ENCODE assay signal across 14 cellular contexts in genomic region chr3:50269460-50269859, GRCh38. TPM values are rescaled to one million over a fixed set of nuclear protein-coding genes. Genes with fewer than 3 reads are reported as not detected.
DNase-seq lines count a peak whose midpoint lies in the region; ATAC-seq, FAIRE-seq and TF ChIP-seq lines count a peak whose summit lies in the region.
"Had no signal": no experiment of that assay in that cellular context is flagged by ENCODE, and none has a peak within 500 bp of the region (broad histone marks: within the 10 kb centered on the region; RNA-seq: fewer than 3 reads in every experiment).

No MANE protein-coding gene starts in this region.

- intact Hi-C loops in adrenal gland (cut with DNase I): no loop called here

- TF ChIP-seq POLR2A in adrenal gland (IDR thresholded peaks at IDR 0.05): no peak

- H4K20me1 ChIP-seq in BLaER1 (peaks cover 11% of the 10 kb centered on the region), keratinocyte (ENCODE audit: control insufficient read depth, extremely low read depth, insufficient read depth, low read length) (no peaks in the 10 kb centered on the region)

- ATAC-seq in HG03460 (IDR thresholded peaks at IDR 0.05; ENCODE audit: unreplicated experiment) (no peak), GM18498 (IDR thresholded peaks at IDR 0.05; ENCODE audit: unreplicated experiment) (no peak)
- ATAC-seq in activated CD4-positive, CD25-positive, alpha-beta regulatory T cell treated with anti-CD3 and anti-CD28 coated beads, Interleukin-2, amount 50 U/mL, for 24 hours: no peak

- H3K27me3 ChIP-seq in BLaER1 (peaks cover 53% of the 10 kb centered on the region), adrenal gland (no peaks in the 10 kb centered on the region), keratinocyte (ENCODE audit: control insufficient read depth, extremely low read depth, insufficient read depth, low read length) (peaks cover 18% of the 10 kb centered on the region), skeletal muscle satellite cell (ENCODE audit: control insufficient read depth, insufficient read depth, low read length) (no peaks in the 10 kb centered on the region)

- no peaks in the 10 kb centered on the region for H3K9me3 ChIP-seq in BLaER1
- no peaks in the 10 kb centered on the region for H3K9me3 ChIP-seq in adrenal gland (replicated peaks in 1 of 3)
- H3K9me3 ChIP-seq in keratinocyte (ENCODE audit: control insufficient read depth, low read depth, low read length): no peaks in the 10 kb centered on the region
- no peaks in the 10 kb centered on the region for H3K9me3 ChIP-seq in skeletal muscle satellite cell (replicated peaks; ENCODE audit: low read length)

- H3K9me1 ChIP-seq in keratinocyte (ENCODE audit: control insufficient read depth, extremely low read depth, insufficient read depth, low read length): peaks cover 2% of the 10 kb centered on the region

- no peak for DNase-seq in adrenal gland
- DNase-seq in keratinocyte (ENCODE audit: low read depth, low spot score): no peak
- no peak for DNase-seq in SHP77 treated with DMSO at 0.1 percent for 48 hours (lab: John Stamatoyannopoulos, UW)
- DNase-seq: activated effector memory CD4-positive, alpha-beta T cell treated with Interleukin-2 at 50 U/mL for 16 hours; COR-L47; effector CD4-positive, alpha-beta T cell; KBM-7; SIG-M5; WERI-Rb-1 had no signal

- TF ChIP-seq CTCF in adrenal gland (IDR thresholded peaks at IDR 0.05) (no peak), keratinocyte (optimal IDR thresholded peaks at IDR 0.05 in 1 of 3, IDR thresholded peaks at IDR 0.05 in 1 of 3, conservative IDR thresholded peaks at IDR 0.05 in 1 of 3; ENCODE audit: extremely low read depth in 1 of 3, insufficient read depth in 2 of 3, low read length in 3 of 3) (no peak)

- H3K36me3 ChIP-seq in BLaER1 (no peaks in the 10 kb centered on the region), adrenal gland (replicated peaks in 1 of 2) (peaks cover 0 to 9% of the 10 kb centered on the region in 2 donors), keratinocyte (ENCODE audit: control insufficient read depth in 2 of 2, extremely low read depth in 1 of 2, insufficient read depth in 2 of 2, low read length in 2 of 2) (no peaks in the 10 kb centered on the region), skeletal muscle satellite cell (ENCODE audit: insufficient read depth, low read length) (no peaks in the 10 kb centered on the region)
- H3K36me3 ChIP-seq: WERI-Rb-1 had no signal

- no peak overlapping the region for H3K4me3 ChIP-seq in BLaER1
- peak overlapping the region in 2 of 4 donors; percentile 19 to 37 for H3K4me3 ChIP-seq in adrenal gland
- no peak overlapping the region for H3K4me3 ChIP-seq in keratinocyte (ENCODE audit: control insufficient read depth in 2 of 3, extremely low read depth in 1 of 3, insufficient read depth in 2 of 3, low read depth in 1 of 3, low read length in 3 of 3)
- H3K4me3 ChIP-seq in skeletal muscle satellite cell (ENCODE audit: low read length): peak overlapping the region; percentile 2

- WGBS in adrenal gland, 4 donors: 37 to 48% (median 46%) methylated on average over 2 to 4 of the region's 4 CpGs

- H3K27ac ChIP-seq in BLaER1: no peak overlapping the region
- peak overlapping the region; percentile 83 to 97 (median 89) for H3K27ac ChIP-seq in adrenal gland
- H3K27ac ChIP-seq in keratinocyte (ENCODE audit: control insufficient read depth, insufficient read depth, low read length): no peak overlapping the region
- H3K27ac ChIP-seq: WERI-Rb-1 had no signal

- H3K4me1 ChIP-seq in BLaER1 (peaks cover 64% of the 10 kb centered on the region), adrenal gland (replicated peaks in 1 of 2) (peaks cover 59 to 63% of the 10 kb centered on the region in 2 donors), keratinocyte (ENCODE audit: control insufficient read depth, extremely low read depth, insufficient read depth, low read length) (peaks cover 35% of the 10 kb centered on the region), skeletal muscle satellite cell (ENCODE audit: control insufficient read depth, insufficient read depth, low read length) (peaks cover 56% of the 10 kb centered on the region)

- peak overlapping the region; percentile 32; the same call in 1 of the 2 replicates for H3K9ac ChIP-seq in BLaER1
- H3K9ac ChIP-seq in keratinocyte (ENCODE audit: control insufficient read depth, extremely low read depth, insufficient read depth, low read length): no peak overlapping the region
- no peak overlapping the region for H3K9ac ChIP-seq in skeletal muscle satellite cell (ENCODE audit: low read depth, low read length)

- dilution Hi-C loops in keratinocyte (cut with MboI; ENCODE audit: extremely low pct_ligation_motif_present, low sequenced_read_pairs): no loop called here

- FAIRE-seq in keratinocyte (lab: Jason Lieb, UNC): no peak

- H3K79me2 ChIP-seq in keratinocyte (ENCODE audit: control insufficient read depth, insufficient read depth, low read length): no peaks in the 10 kb centered on the region

- H3K4me2 ChIP-seq in BLaER1 (peak overlapping the region; percentile 50), keratinocyte (ENCODE audit: control insufficient read depth, extremely low read depth, insufficient read depth, low read depth, low read length) (peak overlapping the region; percentile 59), skeletal muscle satellite cell (ENCODE audit: low read length) (peak overlapping the region; percentile 54)

- H2AFZ ChIP-seq in keratinocyte (ENCODE audit: control insufficient read depth, low read length): no peak overlapping the region

RNA-seq across cellular contexts. Expression of gene SEMA3B, which starts 0.5 kb away (rescaled TPM):
- total RNA-seq in adrenal gland: 100 to 1,000 TPM in 7 of 8 donors, 10 to 100 TPM in 1; 81.7 to 468 (median 224) TPM
- 100 to 1,000 TPM; 159 to 496 (median 451) TPM for polyA plus RNA-seq in adrenal gland
- 0.33 to 0.81 TPM (median 0.58 TPM) in 3 replicates for polyA plus RNA-seq in keratinocyte
- 1.2 TPM for polyA plus RNA-seq in keratinocyte (2011; ENCODE audit: low read depth)
- 0.23 and 0.26 TPM in 2 replicates for polyA plus RNA-seq in keratinocyte (2011; cell fraction: cytosol; rRNA removed)
- polyA plus RNA-seq in keratinocyte (2011; cell fraction: nucleus; rRNA removed): 2.5 and 3.3 TPM in 2 replicates
- 0.52 and 0.86 TPM in 2 replicates for polyA plus RNA-seq in keratinocyte (2012; ENCODE audit: low replicate concordance)
- 0.29 to 0.33 TPM (median 0.30 TPM) in 3 replicates for polyA minus RNA-seq in keratinocyte
- polyA minus RNA-seq in keratinocyte (2011; cell fraction: cytosol; rRNA and poly(A)+ RNA removed): 8.8 TPM
- polyA minus RNA-seq in keratinocyte (2011; cell fraction: nucleus; rRNA and poly(A)+ RNA removed): 2.9 and 3.7 TPM in 2 replicates
- 0.51 and 1.5 TPM in 2 replicates for total RNA-seq in skeletal muscle satellite cell (2012; rRNA removed)

RNA-seq across cellular contexts. Expression of gene LSMEM2, which starts 9.4 kb away (rescaled TPM):
- under 1 TPM in 3 of 8 donors, not detected in 5; 0.36 to 0.76 (median 0.60) TPM for total RNA-seq in adrenal gland
- polyA plus RNA-seq in adrenal gland (under 1 TPM; 0.09 to 0.64 (median 0.47) TPM), keratinocyte (not detected in 3 replicates)
- polyA plus RNA-seq in keratinocyte (2011; ENCODE audit: low read depth): not detected
- polyA plus RNA-seq in keratinocyte (2011; cell fraction: cytosol; rRNA removed): not detected in 2 replicates
- polyA plus RNA-seq in keratinocyte (2011; cell fraction: nucleus; rRNA removed): 0.17 TPM in 1 of 2 replicates, not detected in the other
- not detected in 2 replicates for polyA plus RNA-seq in keratinocyte (2012; ENCODE audit: low replicate concordance)
- not detected in 3 replicates for polyA minus RNA-seq in keratinocyte
- not detected for polyA minus RNA-seq in keratinocyte (2011; cell fraction: cytosol; rRNA and poly(A)+ RNA removed)
- polyA minus RNA-seq in keratinocyte (2011; cell fraction: nucleus; rRNA and poly(A)+ RNA removed): not detected in 2 replicates
- 0.87 TPM in 1 of 2 replicates, not detected in the other for total RNA-seq in skeletal muscle satellite cell (2012; rRNA removed)

RNA-seq across cellular contexts. Expression of gene IFRD2, which starts 22.8 kb away (rescaled TPM):
- total RNA-seq in adrenal gland: 10 to 100 TPM; 44.9 to 96.3 (median 55.2) TPM
- polyA plus RNA-seq in adrenal gland (100 to 1,000 TPM in 2 of 3 donors, 10 to 100 TPM in 1; 55.9 to 182 (median 144) TPM), keratinocyte (43.1 to 90.4 TPM (median 50.3 TPM) in 3 replicates)
- 25.7 TPM for polyA plus RNA-seq in keratinocyte (2011; ENCODE audit: low read depth)
- 48.9 and 70.6 TPM in 2 replicates for polyA plus RNA-seq in keratinocyte (2011; cell fraction: cytosol; rRNA removed)
- 110 and 122 TPM in 2 replicates for polyA plus RNA-seq in keratinocyte (2011; cell fraction: nucleus; rRNA removed)
- 67.8 and 89.0 TPM in 2 replicates for polyA plus RNA-seq in keratinocyte (2012; ENCODE audit: low replicate concordance)
- polyA minus RNA-seq in keratinocyte: 48.6 to 148 TPM (median 53.7 TPM) in 3 replicates
- polyA minus RNA-seq in keratinocyte (2011; cell fraction: cytosol; rRNA and poly(A)+ RNA removed): 67.9 TPM
- 32.0 and 34.3 TPM in 2 replicates for polyA minus RNA-seq in keratinocyte (2011; cell fraction: nucleus; rRNA and poly(A)+ RNA removed)
- 135 and 160 TPM in 2 replicates for total RNA-seq in skeletal muscle satellite cell (2012; rRNA removed)

RNA-seq across cellular contexts. Expression of gene HYAL3, which starts 29.7 kb away (rescaled TPM):
- total RNA-seq in adrenal gland: 1 to 10 TPM; 1.7 to 5.4 (median 3.4) TPM
- polyA plus RNA-seq in adrenal gland (1 to 10 TPM; 2.5 to 6.8 (median 3.2) TPM), keratinocyte (6.6 to 15.6 TPM (median 10.3 TPM) in 3 replicates)
- 1.3 TPM for polyA plus RNA-seq in keratinocyte (2011; ENCODE audit: low read depth)
- polyA plus RNA-seq in keratinocyte (2011; cell fraction: cytosol; rRNA removed): 8.8 and 15.8 TPM in 2 replicates
- polyA plus RNA-seq in keratinocyte (2011; cell fraction: nucleus; rRNA removed): 14.3 and 18.5 TPM in 2 replicates
- 3.2 and 9.2 TPM in 2 replicates for polyA plus RNA-seq in keratinocyte (2012; ENCODE audit: low replicate concordance)
- polyA minus RNA-seq in keratinocyte: 5.2 to 15.4 TPM (median 14.1 TPM) in 3 replicates
- 15.5 TPM for polyA minus RNA-seq in keratinocyte (2011; cell fraction: cytosol; rRNA and poly(A)+ RNA removed)
- 7.7 and 8.8 TPM in 2 replicates for polyA minus RNA-seq in keratinocyte (2011; cell fraction: nucleus; rRNA and poly(A)+ RNA removed)
- 5.1 and 8.5 TPM in 2 replicates for total RNA-seq in skeletal muscle satellite cell (2012; rRNA removed)

RNA-seq across cellular contexts. Expression of gene NAA80, which starts 29.7 kb away (rescaled TPM):
- total RNA-seq in adrenal gland: 10 to 100 TPM in 6 of 8 donors, 1 to 10 TPM in 2; 9.8 to 17.9 (median 11.0) TPM
- polyA plus RNA-seq in adrenal gland: 10 to 100 TPM in 2 of 3 donors, 1 to 10 TPM in 1; 6.0 to 19.8 (median 14.0) TPM
- 6.1 to 9.4 TPM (median 8.0 TPM) in 3 replicates for polyA plus RNA-seq in keratinocyte
- 3.4 TPM for polyA plus RNA-seq in keratinocyte (2011; ENCODE audit: low read depth)
- 4.2 and 8.2 TPM in 2 replicates for polyA plus RNA-seq in keratinocyte (2011; cell fraction: cytosol; rRNA removed)
- 21.2 and 34.6 TPM in 2 replicates for polyA plus RNA-seq in keratinocyte (2011; cell fraction: nucleus; rRNA removed)
- polyA plus RNA-seq in keratinocyte (2012; ENCODE audit: low replicate concordance): 8.9 and 11.4 TPM in 2 replicates
- polyA minus RNA-seq in keratinocyte: 6.9 to 30.9 TPM (median 8.3 TPM) in 3 replicates
- 4.6 TPM for polyA minus RNA-seq in keratinocyte (2011; cell fraction: cytosol; rRNA and poly(A)+ RNA removed)
- polyA minus RNA-seq in keratinocyte (2011; cell fraction: nucleus; rRNA and poly(A)+ RNA removed): 3.9 and 6.3 TPM in 2 replicates
- total RNA-seq in skeletal muscle satellite cell (2012; rRNA removed): 8.1 and 13.5 TPM in 2 replicates

Comparison
In these comparisons a context has a peak if more than half of its experiments do, and no peak if none do; other contexts are left out.
1. H3K27ac ChIP-seq: peak in adrenal gland (5 of 5); none in BLaER1 (single experiment) and keratinocyte (single experiment).
2. RNA of gene SEMA3B, which starts 0.5 kb away (polyA plus RNA-seq): 159 to 496 TPM in adrenal gland; 0.23 to 3.3 TPM in keratinocyte; every median in the first group is over 10 times any median in the second.
3. Peak in every context shown above with its lines, with median percentiles within 50 percentile points of each other: H3K4me2 ChIP-seq.